Comparison of ENCODE assay signal across 18 cellular contexts in the genomic region with DNA sequence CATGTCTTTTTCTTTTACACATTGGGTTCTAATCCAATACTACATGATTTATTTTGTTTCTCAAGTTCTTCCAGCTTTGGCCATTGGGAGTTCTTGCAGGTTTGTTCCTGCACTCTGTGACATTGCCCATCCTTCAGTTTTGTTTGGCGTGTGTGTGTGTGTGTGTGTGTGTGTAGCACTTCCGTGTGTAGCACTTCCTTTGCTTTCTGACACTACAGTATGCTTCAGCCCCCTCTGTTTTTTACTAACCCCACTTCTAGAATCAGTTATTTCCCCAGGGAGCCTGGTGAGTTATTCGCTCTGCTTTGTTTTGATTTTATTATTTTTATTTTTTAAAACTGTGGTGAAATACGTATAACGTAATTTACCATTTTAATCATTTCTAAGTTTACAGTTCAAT.
"Had no signal": no experiment of that assay in that cellular context is flagged by ENCODE, and none has a peak within 500 bp of the region (broad histone marks: within the 10 kb centered on the region; RNA-seq: fewer than 3 reads in every experiment).

No MANE protein-coding gene starts in this region.

- H3K9me3 ChIP-seq: breast epithelium, gastroesophageal sphincter, heart right ventricle, pancreas, thyroid gland had no signal

- H3K4me3 ChIP-seq: breast epithelium, dorsolateral prefrontal cortex, gastroesophageal sphincter, heart right ventricle, lung, pancreas, thyroid gland had no signal

- H3K27me3 ChIP-seq: breast epithelium, dorsolateral prefrontal cortex, gastroesophageal sphincter, heart right ventricle, pancreas, thyroid gland had no signal

- H3K27ac Mint-ChIP-seq: activated naive CD8-positive, alpha-beta T cell treated with anti-CD3 and anti-CD28 coated beads, Interleukin-2, amount 50 U/mL, for 24 hours; activated T-helper 1 cell treated with anti-CD3 and anti-CD28 coated beads, Interleukin-12 subunit alpha, Interleukin-12 subunit beta, Interleukin-2, Interleukin-4 antibody, amounts not matched to agents 30 ng/mL and 10 ng/mL and 1 ng/mL, durations not matched to agents 14 hours and 24 hours and 36 hours; endodermal cell; stimulated activated effector memory CD8-positive, alpha-beta T cell treated with anti-CD3 and anti-CD28 coated beads, Interleukin-12 subunit alpha, Interleukin-12 subunit beta, amount 100 ng/mL, for 72 hours had no signal

- H3K4me3 Mint-ChIP-seq: activated naive CD8-positive, alpha-beta T cell treated with anti-CD3 and anti-CD28 coated beads, Interleukin-2, amount 50 U/mL, for 24 hours; activated T-helper 1 cell treated with anti-CD3 and anti-CD28 coated beads, Interleukin-12 subunit alpha, Interleukin-12 subunit beta, Interleukin-2, Interleukin-4 antibody, amounts not matched to agents 30 ng/mL and 10 ng/mL and 1 ng/mL, durations not matched to agents 14 hours and 24 hours and 36 hours; endodermal cell; stimulated activated effector memory CD8-positive, alpha-beta T cell treated with anti-CD3 and anti-CD28 coated beads, Interleukin-12 subunit alpha, Interleukin-12 subunit beta, amount 100 ng/mL, for 72 hours had no signal

- H3K27ac ChIP-seq: breast epithelium, gastroesophageal sphincter, heart right ventricle had no signal

- DNase-seq: activated CD4-positive, alpha-beta T cell treated with anti-CD3 and anti-CD28 coated beads, Interleukin-2, amount 50 U/mL, for 4 hours; activated naive CD4-positive, alpha-beta T cell; activated naive CD8-positive, alpha-beta T cell treated with anti-CD3 and anti-CD28 coated beads, Interleukin-2, amount 50 U/mL, for 24 hours; aorta; cerebellar nuclear complex; dorsolateral prefrontal cortex; endodermal cell; heart right ventricle; pancreas; stimulated activated CD4-positive, alpha-beta T cell treated with anti-CD3 and anti-CD28 coated beads, Interleukin-12 subunit alpha, Interleukin-12 subunit beta, amount 100 ng/mL, for 4 hours; stimulated activated CD4-positive, alpha-beta T cell treated with anti-CD3 and anti-CD28 coated beads, Interleukin-2, amount 100 ng/mL, for 24 hours; T-helper 9 cell; thyroid gland had no signal

- H3K27me3 Mint-ChIP-seq: activated naive CD8-positive, alpha-beta T cell treated with anti-CD3 and anti-CD28 coated beads, Interleukin-2, amount 50 U/mL, for 24 hours had no signal

- H3K9me3 Mint-ChIP-seq: activated naive CD8-positive, alpha-beta T cell treated with anti-CD3 and anti-CD28 coated beads, Interleukin-2, amount 50 U/mL, for 24 hours; activated T-helper 1 cell treated with anti-CD3 and anti-CD28 coated beads, Interleukin-12 subunit alpha, Interleukin-12 subunit beta, Interleukin-2, Interleukin-4 antibody, amounts not matched to agents 30 ng/mL and 10 ng/mL and 1 ng/mL, durations not matched to agents 14 hours and 24 hours and 36 hours; stimulated activated effector memory CD8-positive, alpha-beta T cell treated with anti-CD3 and anti-CD28 coated beads, Interleukin-12 subunit alpha, Interleukin-12 subunit beta, amount 100 ng/mL, for 72 hours had no signal

- H3K36me3 ChIP-seq: breast epithelium, pancreas, thyroid gland had no signal
